ENCODE assay signal across 9 cellular contexts in the genomic region with DNA sequence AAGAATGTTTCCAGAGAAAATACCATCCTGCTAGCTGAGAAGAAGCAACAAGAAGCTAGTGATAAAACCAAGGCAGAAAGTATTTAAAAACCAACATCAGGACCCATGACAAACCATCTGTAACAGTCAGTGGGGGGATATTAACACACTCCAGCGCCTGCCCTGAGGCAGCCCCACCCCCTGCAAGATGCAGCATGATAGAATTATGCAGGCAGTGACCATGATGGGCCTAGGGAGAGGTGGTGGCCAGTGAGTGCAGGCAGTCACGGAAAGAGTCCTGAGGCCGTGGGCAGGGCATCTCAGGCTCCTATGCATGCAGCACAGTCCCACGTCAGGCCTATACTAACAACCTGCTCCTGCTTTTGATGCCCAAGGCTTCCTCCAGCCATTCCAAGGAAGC.
"Had no signal": no experiment of that assay in that cellular context is flagged by ENCODE, and none has a peak within 500 bp of the region (broad histone marks: within the 10 kb centered on the region; RNA-seq: fewer than 3 reads in every experiment).

No MANE protein-coding gene starts in this region.

- H3K9me3 Mint-ChIP-seq: IgD-negative memory B cell had no signal

- H3K27ac ChIP-seq: HL-60 had no signal

- FAIRE-seq: HepG2 had no signal

- H3K36me3 ChIP-seq: HAP-1 had no signal

- H2AFZ ChIP-seq: GM23338 had no signal

- H3K27ac Mint-ChIP-seq: GM23338, HFFc6, IgD-negative memory B cell had no signal

- H3K4me1 ChIP-seq: HAP-1 had no signal

- ATAC-seq: GM23338, HCT116, HepG2 had no signal

- H3K4me1 Mint-ChIP-seq: GM23338, IgD-negative memory B cell had no signal

- H3K4me2 ChIP-seq: GM23338 had no signal

- H3K4me3 Mint-ChIP-seq: GM23338, HFFc6, IgD-negative memory B cell had no signal

- H3K4me3 ChIP-seq: GM23338, HAP-1 had no signal

- DNase-seq: H7, HFFc6, KBM-7 had no signal

- H3K9me3 ChIP-seq: HAP-1 had no signal

- H3K36me3 Mint-ChIP-seq: IgD-negative memory B cell had no signal
